In the genomic region with DNA sequence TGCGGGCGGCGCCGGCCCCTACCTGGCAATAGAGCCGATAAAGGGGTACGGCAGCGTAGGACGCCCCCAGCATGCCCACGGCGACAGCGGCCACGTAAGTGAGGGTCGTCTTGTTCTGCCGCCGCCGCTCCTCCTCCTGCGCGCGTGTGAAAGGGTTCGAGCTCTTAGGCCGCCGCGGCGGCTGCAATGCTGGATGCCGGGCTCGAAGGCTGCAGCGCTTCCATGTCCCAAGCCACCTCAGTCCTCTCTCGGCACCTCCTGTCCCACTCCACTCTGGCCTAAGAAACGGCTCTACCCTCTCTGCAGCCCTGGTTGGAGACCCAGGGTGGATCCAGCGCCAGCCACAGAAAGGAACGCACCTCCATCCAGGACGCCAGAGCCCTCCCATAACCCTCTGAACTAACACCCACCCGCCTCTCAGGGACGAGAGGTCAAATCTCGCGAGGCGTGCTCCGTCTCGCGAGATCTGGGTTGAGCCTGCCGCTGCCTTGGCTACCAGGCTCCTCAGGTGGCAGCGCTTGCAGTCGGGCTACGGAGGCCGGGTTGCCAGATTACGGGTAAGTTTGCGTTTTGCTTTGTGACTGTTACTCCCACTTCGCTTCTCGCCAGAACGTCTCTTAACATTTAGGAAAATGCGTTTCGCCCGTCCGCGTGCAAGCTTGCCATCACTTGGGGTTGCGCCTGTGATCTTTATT, we compare ENCODE assay signal across 1 cellular context.
A peak's percentile ranks its signal among the peaks of the same experiment; 100 is the strongest.
TF ChIP-seq lines count a peak whose summit lies in the region.

Gene COX11, minus strand, starts transcription at position 396 of the 695 bp plus-strand sequence. Its CDS starts 8 bp downstream, at position 388.
Gene STXBP4, plus strand, starts transcription at position 507 of the 695 bp plus-strand sequence. CDS start 17,455 bp downstream, outside the sequence.

TF ChIP-seq in K562, 482 proteins besides CTCF, POLR2A, EP300 and RAD21 (continued from another document and continues in another):
- no peak for TF ChIP-seq PATZ1 (CRISPR knock-in tag; IDR thresholded peaks at IDR 0.05; ENCODE audit: borderline replicate concordance)
- no peak for TF ChIP-seq IRF9 (tag; IDR thresholded peaks at IDR 0.05)
- no peak for TF ChIP-seq EHMT2 (IDR thresholded peaks at IDR 0.05)
- no peak for TF ChIP-seq BRF1 (IDR thresholded peaks at IDR 0.05; ENCODE audit: borderline replicate concordance, extremely low read depth, insufficient read length)
- TF ChIP-seq SFPQ (IDR thresholded peaks at IDR 0.05; ENCODE audit: low read depth, low read length) = no peak
- no peak for TF ChIP-seq MYBL2 (IDR thresholded peaks at IDR 0.05; ENCODE audit: low read depth)
- TF ChIP-seq MYBL2 (CRISPR knock-in tag; IDR thresholded peaks at IDR 0.05; ENCODE audit: borderline replicate concordance) = no peak
- TF ChIP-seq, protein P1, sequence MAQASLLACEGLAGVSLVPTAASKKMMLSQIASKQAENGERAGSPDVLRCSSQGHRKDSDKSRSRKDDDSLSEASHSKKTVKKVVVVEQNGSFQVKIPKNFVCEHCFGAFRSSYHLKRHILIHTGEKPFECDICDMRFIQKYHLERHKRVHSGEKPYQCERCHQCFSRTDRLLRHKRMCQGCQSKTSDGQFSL (CRISPR knock-in tag; IDR thresholded peaks at IDR 0.05) = peak; percentile 96
- TF ChIP-seq, protein P1 (tag; IDR thresholded peaks at IDR 0.05) = peak in 1 of 2 experiments; percentile 97; a peak in 1 of 4 replicates
- no peak for TF ChIP-seq ZNF408 (CRISPR knock-in tag; IDR thresholded peaks at IDR 0.05; ENCODE audit: low read depth)
- TF ChIP-seq TGIF2 (CRISPR knock-in tag; IDR thresholded peaks at IDR 0.05) = no peak
- TF ChIP-seq ZNF609 (CRISPR knock-in tag; IDR thresholded peaks at IDR 0.05; ENCODE audit: borderline replicate concordance) = no peak
- TF ChIP-seq SNRNP70 (optimal IDR thresholded peaks at IDR 0.05; ENCODE audit: low read depth, low read length) = no peak
- TF ChIP-seq, protein P2, sequence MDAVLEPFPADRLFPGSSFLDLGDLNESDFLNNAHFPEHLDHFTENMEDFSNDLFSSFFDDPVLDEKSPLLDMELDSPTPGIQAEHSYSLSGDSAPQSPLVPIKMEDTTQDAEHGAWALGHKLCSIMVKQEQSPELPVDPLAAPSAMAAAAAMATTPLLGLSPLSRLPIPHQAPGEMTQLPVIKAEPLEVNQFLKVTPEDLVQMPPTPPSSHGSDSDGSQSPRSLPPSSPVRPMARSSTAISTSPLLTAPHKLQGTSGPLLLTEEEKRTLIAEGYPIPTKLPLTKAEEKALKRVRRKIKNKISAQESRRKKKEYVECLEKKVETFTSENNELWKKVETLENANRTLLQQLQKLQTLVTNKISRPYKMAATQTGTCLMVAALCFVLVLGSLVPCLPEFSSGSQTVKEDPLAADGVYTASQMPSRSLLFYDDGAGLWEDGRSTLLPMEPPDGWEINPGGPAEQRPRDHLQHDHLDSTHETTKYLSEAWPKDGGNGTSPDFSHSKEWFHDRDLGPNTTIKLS (IDR thresholded peaks at IDR 0.05; ENCODE audit: borderline replicate concordance, low read depth) = peak; percentile 97
- TF ChIP-seq SRSF3 (IDR thresholded peaks at IDR 0.05; ENCODE audit: insufficient read depth, low read length) = no peak
- TF ChIP-seq ZNF146 (CRISPR knock-in tag; IDR thresholded peaks at IDR 0.05; ENCODE audit: unreplicated experiment) = no peak
- TF ChIP-seq NFRKB (IDR thresholded peaks at IDR 0.05; ENCODE audit: low read depth) = peak; percentile 25; the same call in 1 of the 2 replicates
- TF ChIP-seq TEAD1 (CRISPR knock-in tag; IDR thresholded peaks at IDR 0.05) = 0 out of 4 replicates have a peak, but pooled peaks of 1 of the 2 experiments have one; percentile 21
- no peak for TF ChIP-seq SIN3B (IDR thresholded peaks at IDR 0.05; ENCODE audit: low read depth)
- TF ChIP-seq FOXA1 (IDR thresholded peaks at IDR 0.05; ENCODE audit: borderline replicate concordance) = no peak
- TF ChIP-seq ATF6 (CRISPR knock-in tag; IDR thresholded peaks at IDR 0.05) = no peak
- TF ChIP-seq PTRF (tag; IDR thresholded peaks at IDR 0.05) = no peak
- TF ChIP-seq, protein P3, sequence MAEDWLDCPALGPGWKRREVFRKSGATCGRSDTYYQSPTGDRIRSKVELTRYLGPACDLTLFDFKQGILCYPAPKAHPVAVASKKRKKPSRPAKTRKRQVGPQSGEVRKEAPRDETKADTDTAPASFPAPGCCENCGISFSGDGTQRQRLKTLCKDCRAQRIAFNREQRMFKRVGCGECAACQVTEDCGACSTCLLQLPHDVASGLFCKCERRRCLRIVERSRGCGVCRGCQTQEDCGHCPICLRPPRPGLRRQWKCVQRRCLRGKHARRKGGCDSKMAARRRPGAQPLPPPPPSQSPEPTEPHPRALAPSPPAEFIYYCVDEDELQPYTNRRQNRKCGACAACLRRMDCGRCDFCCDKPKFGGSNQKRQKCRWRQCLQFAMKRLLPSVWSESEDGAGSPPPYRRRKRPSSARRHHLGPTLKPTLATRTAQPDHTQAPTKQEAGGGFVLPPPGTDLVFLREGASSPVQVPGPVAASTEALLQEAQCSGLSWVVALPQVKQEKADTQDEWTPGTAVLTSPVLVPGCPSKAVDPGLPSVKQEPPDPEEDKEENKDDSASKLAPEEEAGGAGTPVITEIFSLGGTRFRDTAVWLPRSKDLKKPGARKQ (CRISPR knock-in tag; IDR thresholded peaks at IDR 0.05) = no peak
- TF ChIP-seq PHF21A (IDR thresholded peaks at IDR 0.05; ENCODE audit: borderline replicate concordance, low read depth) = no peak
- no peak for TF ChIP-seq MEF2A (IDR thresholded peaks at IDR 0.05; ENCODE audit: control insufficient read depth, low read depth, low read length)
- TF ChIP-seq FOXJ3 (CRISPR knock-in tag; IDR thresholded peaks at IDR 0.05) = no peak
- no peak for TF ChIP-seq CEBPZ (IDR thresholded peaks at IDR 0.05; ENCODE audit: borderline replicate concordance, low read depth, low read length)
- TF ChIP-seq KLF10 (CRISPR knock-in tag; IDR thresholded peaks at IDR 0.05) = no peak
- TF ChIP-seq ZC3H11A (IDR thresholded peaks at IDR 0.05; ENCODE audit: low read depth, low read length) = no peak
- no peak for TF ChIP-seq DIDO1 (tag; IDR thresholded peaks at IDR 0.05; ENCODE audit: low read depth)
- no peak for TF ChIP-seq CEBPG (CRISPR knock-in tag; IDR thresholded peaks at IDR 0.05)
- TF ChIP-seq CEBPG (tag; conservative IDR thresholded peaks at IDR 0.05 in 1 of 2, IDR thresholded peaks at IDR 0.05 in 1 of 2) = no peak
- TF ChIP-seq ILK (tag; IDR thresholded peaks at IDR 0.05; ENCODE audit: borderline replicate concordance, low read depth) = no peak
- no peak for TF ChIP-seq FOXK2 (conservative IDR thresholded peaks at IDR 0.05 in 1 of 2, IDR thresholded peaks at IDR 0.05 in 1 of 2; ENCODE audit: low read depth in 2 of 2)
- peak; percentile 11 for TF ChIP-seq FIP1L1 (IDR thresholded peaks at IDR 0.05; ENCODE audit: low read depth, low read length, poor library complexity, severe bottlenecking)
- TF ChIP-seq KHSRP (IDR thresholded peaks at IDR 0.05) = no peak
